Comparison of ENCODE assay signal across 4 cellular contexts in the genomic region with DNA sequence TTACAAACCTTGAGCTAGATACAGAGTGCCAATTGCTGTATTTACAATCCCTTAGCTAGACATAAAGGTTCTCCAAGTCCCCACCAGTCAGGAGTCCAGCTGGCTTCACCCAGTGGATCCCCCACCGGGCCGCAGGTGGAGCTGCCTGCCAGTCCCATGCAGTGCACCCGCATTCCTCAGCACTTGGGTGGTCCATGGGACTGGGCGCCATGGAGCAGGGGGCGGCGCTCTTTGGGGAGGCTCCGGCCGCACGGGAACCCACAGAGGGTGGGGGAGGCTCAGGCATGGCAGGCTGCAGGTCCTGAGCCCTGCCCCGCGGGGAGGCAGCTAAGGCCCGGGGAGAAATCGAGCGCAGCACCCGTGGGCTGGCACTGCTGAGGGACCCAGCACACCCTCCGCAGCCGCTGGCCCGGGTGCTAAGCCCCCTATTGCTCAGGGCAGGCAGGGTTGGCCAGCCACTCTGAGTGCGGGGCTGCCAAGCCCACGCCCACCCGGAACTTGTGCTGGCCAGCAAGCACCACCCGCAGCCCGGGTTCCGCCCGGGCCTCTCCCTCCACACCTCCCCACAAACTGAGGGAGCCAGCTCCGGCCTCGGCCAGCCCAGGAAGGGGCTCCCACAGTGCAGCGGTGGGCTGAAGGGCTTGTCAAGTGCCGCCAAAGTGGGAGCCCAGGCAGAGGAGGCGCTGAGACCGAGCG. TPM values are rescaled to one million over a fixed set of nuclear protein-coding genes. Genes with fewer than 3 reads are reported as not detected.
"Had no signal": no experiment of that assay in that cellular context is flagged by ENCODE, and none has a peak within 500 bp of the region (broad histone marks: within the 10 kb centered on the region; RNA-seq: fewer than 3 reads in every experiment).

No MANE protein-coding gene starts in this region.

RNA-seq across cellular contexts. Expression of gene EREG, which starts 34.1 kb away (rescaled TPM):
- total RNA-seq: frontal cortex; Right ventricle myocardium superior; skeletal muscle tissue; T-helper 2 cell treated with Interferon-gamma antibody and Interleukin-4, amounts not matched to agents 100 ng/mL and 5 ng/mL, for 36 hours had no signal

RNA-seq across cellular contexts. Expression of gene AREG, which starts 45.9 kb away (rescaled TPM):
- total RNA-seq: frontal cortex; skeletal muscle tissue; T-helper 2 cell treated with Interferon-gamma antibody and Interleukin-4, amounts not matched to agents 100 ng/mL and 5 ng/mL, for 36 hours had no signal
